Comparison of ENCODE assay signal across 18 cellular contexts in the genomic region with DNA sequence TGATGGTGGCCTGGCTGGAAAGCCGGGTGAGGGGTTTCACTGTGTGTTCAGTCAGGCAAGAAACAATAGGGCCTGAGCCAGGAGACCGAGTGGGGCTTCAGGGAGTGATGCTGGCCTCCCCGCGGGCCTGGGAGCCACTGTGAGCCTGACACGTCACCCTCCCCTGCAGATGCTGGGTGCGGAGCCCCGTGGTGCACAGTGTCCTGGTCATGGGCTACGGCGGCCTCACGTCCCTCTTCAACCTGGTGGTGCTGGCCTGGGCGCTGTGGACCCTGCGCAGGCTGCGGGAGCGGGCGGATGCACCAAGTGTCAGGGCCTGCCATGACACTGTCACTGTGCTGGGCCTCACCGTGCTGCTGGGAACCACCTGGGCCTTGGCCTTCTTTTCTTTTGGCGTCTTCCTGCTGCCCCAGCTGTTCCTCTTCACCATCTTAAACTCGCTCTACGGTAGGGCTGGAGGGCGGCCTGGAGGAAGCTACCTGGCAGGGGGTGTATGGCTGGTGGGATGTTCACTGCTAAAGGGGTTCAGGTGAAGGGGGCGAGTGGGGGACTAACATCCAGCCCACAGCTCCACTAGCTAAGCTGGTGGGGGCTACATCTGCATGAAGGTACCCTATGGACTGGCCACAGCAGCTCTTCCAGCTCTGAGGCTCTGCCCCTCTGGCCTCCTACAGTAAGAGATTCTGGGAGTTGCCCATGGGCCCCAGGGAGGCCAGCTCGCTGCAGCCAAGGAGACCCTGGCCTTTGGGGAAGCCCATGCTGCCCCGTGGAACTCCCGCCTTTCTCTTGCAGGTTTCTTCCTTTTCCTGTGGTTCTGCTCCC. TPM values are rescaled to one million over a fixed set of nuclear protein-coding genes. Genes with fewer than 3 reads are reported as not detected.
DNase-seq lines count a peak whose midpoint lies in the region; ATAC-seq and TF ChIP-seq lines count a peak whose summit lies in the region.
"Had no signal": no experiment of that assay in that cellular context is flagged by ENCODE, and none has a peak within 500 bp of the region (broad histone marks: within the 10 kb centered on the region; RNA-seq: fewer than 3 reads in every experiment).

No MANE protein-coding gene starts in this region.

- ATAC-seq in activated B cell treated with CpG ODN at 0.5 μM for 24 hours (ENCODE audit: low read depth), result no peak
- no peak for ATAC-seq in GM21717 (IDR thresholded peaks at IDR 0.05; ENCODE audit: unreplicated experiment)
- no peak for ATAC-seq in GM18505 (IDR thresholded peaks at IDR 0.05; ENCODE audit: unreplicated experiment)
- ATAC-seq: Right ventricle myocardium inferior had no signal

- no peaks in the 10 kb centered on the region for H3K9me3 Mint-ChIP-seq in activated B cell treated with CpG ODN at 0.5 μM for 24 hours
- H3K9me3 Mint-ChIP-seq in immature natural killer cell, result peaks cover 0 to 1% (median 0%) of the 10 kb centered on the region in 6 donors
- H3K9me3 Mint-ChIP-seq in osteocyte (ENCODE audit: unreplicated experiment), result no peaks in the 10 kb centered on the region
- H3K9me3 Mint-ChIP-seq: CD4-positive, alpha-beta T cell had no signal

- intact Hi-C loops in activated B cell treated with CpG ODN at 0.5 μM for 24 hours (cut with micrococcal nuclease), result no loop called here

- H3K36me3 Mint-ChIP-seq in activated B cell treated with CpG ODN at 0.5 μM for 24 hours (ENCODE audit: low read depth) (peaks cover 54% of the 10 kb centered on the region), immature natural killer cell (peaks cover 10 to 24% (median 16%) of the 10 kb centered on the region in 3 donors), osteocyte (ENCODE audit: unreplicated experiment) (no peaks in the 10 kb centered on the region)

- peak; percentile 55 for DNase-seq in activated CD8-positive, alpha-beta memory T cell treated with anti-CD3 and anti-CD28 coated beads for 24 hours
- DNase-seq in activated CD8-positive, alpha-beta memory T cell treated with anti-CD3 and anti-CD28 coated beads, Interleukin-2, amount 50 U/mL, for 4 hours, result no peak
- DNase-seq in activated B cell treated with CpG ODN at 0.5 μM for 24 hours (no peak), immature natural killer cell (no peak), osteocyte (ENCODE audit: extremely low spot score, unreplicated experiment) (peak; percentile 83), NCI-H226 (no peak)
- DNase-seq: Calu3; CD4-positive, alpha-beta T cell; DMS79 treated with DMSO at 0.1 percent for 48 hours; GOT3; KBM-7; NCI-H1092; NCI-H2107; NCI-H446 treated with DMSO at 0.1 percent for 48 hours; NCI-H82 had no signal

- H3K27ac Mint-ChIP-seq in activated B cell treated with CpG ODN at 0.5 μM for 24 hours, result peak overlapping the region; percentile 41
- peak overlapping the region; percentile 1 to 84 (median 70) for H3K27ac Mint-ChIP-seq in immature natural killer cell
- H3K27ac Mint-ChIP-seq in osteocyte (ENCODE audit: unreplicated experiment), result no peak overlapping the region
- H3K27ac Mint-ChIP-seq: CD4-positive, alpha-beta T cell had no signal

- CTCF ChIA-PET in activated B cell treated with CpG ODN at 0.5 μM for 24 hours (lab: Charles Lee), result interaction anchor here (1.1 to 5.8 kb wide), 11 partner anchors 10 to 158 kb away, joined by 3 to 49 read pairs (median 6); partner anchors contain the start of gene ADGRG5

- TF ChIP-seq CTCF in activated B cell treated with CpG ODN at 0.5 μM for 24 hours (IDR thresholded peaks at IDR 0.05) (no peak), osteocyte (IDR thresholded peaks at IDR 0.05) (no peak)

- no peak for TF ChIP-seq POLR2A in GM18505 (IDR thresholded peaks at IDR 0.05; ENCODE audit: borderline replicate concordance, extremely low read depth, insufficient read depth, insufficient read length)

- no peak overlapping the region for H3K4me3 Mint-ChIP-seq in activated B cell treated with CpG ODN at 0.5 μM for 24 hours
- no peak overlapping the region for H3K4me3 Mint-ChIP-seq in immature natural killer cell
- H3K4me3 Mint-ChIP-seq in osteocyte (ENCODE audit: unreplicated experiment), result no peak overlapping the region
- H3K4me3 Mint-ChIP-seq: CD4-positive, alpha-beta T cell had no signal

- H3K27me3 Mint-ChIP-seq in activated B cell treated with CpG ODN at 0.5 μM for 24 hours (no peaks in the 10 kb centered on the region), immature natural killer cell (ENCODE audit: low read depth in 3 of 3) (peaks cover 9 to 16% (median 13%) of the 10 kb centered on the region in 3 donors), osteocyte (ENCODE audit: unreplicated experiment) (peaks cover 8% of the 10 kb centered on the region)

- H3K4me1 Mint-ChIP-seq in activated B cell treated with CpG ODN at 0.5 μM for 24 hours, result peaks cover 12% of the 10 kb centered on the region
- peaks cover 41 to 42% of the 10 kb centered on the region in 2 donors for H3K4me1 Mint-ChIP-seq in immature natural killer cell
- peaks cover 3% of the 10 kb centered on the region for H3K4me1 Mint-ChIP-seq in osteocyte (ENCODE audit: unreplicated experiment)

- POLR2A ChIA-PET in activated B cell treated with CpG ODN at 0.5 μM for 24 hours (lab: Charles Lee), result no interaction called here

RNA-seq across cellular contexts. Expression of gene ADGRG5, which starts 32.4 kb away (rescaled TPM):
- total RNA-seq in activated B cell treated with CpG ODN at 0.5 μM for 24 hours (22.2 and 23.0 TPM in 2 replicates), osteocyte (not detected in 2 replicates)
- 100 to 1,000 TPM in 1 of 3 donors, 10 to 100 TPM in 2; 43.2 to 124 (median 77.4) TPM for polyA plus RNA-seq in immature natural killer cell

RNA-seq across cellular contexts. Expression of gene CCDC102A, which starts 38.5 kb away (rescaled TPM):
- total RNA-seq in activated B cell treated with CpG ODN at 0.5 μM for 24 hours (15.5 TPM in 2 replicates), osteocyte (17.2 and 18.8 TPM in 2 replicates)
- 10 to 100 TPM in 2 of 3 donors, 1 to 10 TPM in 1; 8.8 to 26.4 (median 13.9) TPM for polyA plus RNA-seq in immature natural killer cell

RNA-seq across cellular contexts. Expression of gene ADGRG1, which starts 53.6 kb away (rescaled TPM):
- total RNA-seq in activated B cell treated with CpG ODN at 0.5 μM for 24 hours, result 0.13 and 0.15 TPM in 2 replicates
- polyA plus RNA-seq in immature natural killer cell, result 100 to 1,000 TPM; 218 to 784 (median 395) TPM
- total RNA-seq in osteocyte, result 4.6 and 4.8 TPM in 2 replicates

Comparison
In these comparisons a context has a peak if more than half of its experiments do, and no peak if none do; other contexts are left out.
1. DNase-seq: peak in activated CD8-positive, alpha-beta memory T cell treated with anti-CD3 and anti-CD28 coated beads for 24 hours (single experiment) and osteocyte (single experiment); none in activated CD8-positive, alpha-beta memory T cell treated with anti-CD3 and anti-CD28 coated beads, Interleukin-2, amount 50 U/mL, for 4 hours (single experiment), activated B cell treated with CpG ODN at 0.5 μM for 24 hours (single experiment), immature natural killer cell (0 of 3) and NCI-H226 (single experiment).
2. RNA of gene ADGRG5, which starts 32.4 kb away (total RNA-seq): 22.2 to 23.0 TPM in activated B cell treated with CpG ODN at 0.5 μM for 24 hours; not detected in osteocyte; every median in the first group is over 10 times any median in the second.